In the genomic region with DNA sequence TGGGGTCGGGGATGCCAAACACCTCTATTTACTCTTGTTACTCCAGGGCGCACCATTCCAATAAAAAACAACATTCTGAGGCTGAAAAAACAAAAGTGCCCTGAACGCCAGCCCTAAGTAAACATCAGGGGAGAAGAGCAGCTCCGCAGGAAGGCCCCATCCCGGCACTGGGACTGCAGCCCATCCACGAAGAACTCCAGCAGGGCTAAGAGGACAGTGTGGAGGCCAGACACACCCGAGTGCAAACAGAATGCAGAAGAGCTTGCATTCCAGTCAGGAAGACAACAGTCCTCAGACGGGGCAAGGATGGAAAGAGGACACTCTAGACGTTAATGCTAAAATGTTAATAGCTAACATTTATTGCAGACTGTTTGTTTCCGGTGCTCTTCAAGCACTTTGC, we compare ENCODE assay signal across 11 cellular contexts. TPM values are rescaled to one million over a fixed set of nuclear protein-coding genes. Genes with fewer than 3 reads are reported as not detected.
DNase-seq lines count a peak whose midpoint lies in the region; ATAC-seq and TF ChIP-seq lines count a peak whose summit lies in the region.
"Had no signal": no experiment of that assay in that cellular context is flagged by ENCODE, and none has a peak within 500 bp of the region (broad histone marks: within the 10 kb centered on the region; RNA-seq: fewer than 3 reads in every experiment).

No MANE protein-coding gene starts in this region.

- no peak for TF ChIP-seq POLR2A in esophagus muscularis mucosa (IDR thresholded peaks at IDR 0.05; ENCODE audit: low read depth)

- H3K9me3 ChIP-seq in BLaER1 treated with 17β-estradiol and CSF1 and Interleukin-3, amounts not matched to agents 10 nM and 100 nM (replicated peaks in 1 of 11), result peaks cover 0 to 6% (median 0%) of the 10 kb centered on the region in 11 experiments; a peak in 1 of 22 replicates
- H3K9me3 ChIP-seq in esophagus muscularis mucosa, result no peaks in the 10 kb centered on the region
- H3K9me3 ChIP-seq in BE2C, result no peaks in the 10 kb centered on the region

- H3K27me3 Mint-ChIP-seq in osteocyte (ENCODE audit: unreplicated experiment), result no peaks in the 10 kb centered on the region

- H3K4me3 Mint-ChIP-seq in osteocyte (ENCODE audit: unreplicated experiment), result no peak overlapping the region

- no peaks in the 10 kb centered on the region for H3K36me3 ChIP-seq in BLaER1 treated with 17β-estradiol and CSF1 and Interleukin-3, amounts not matched to agents 10 nM and 100 nM
- H3K36me3 ChIP-seq in esophagus muscularis mucosa (no peaks in the 10 kb centered on the region), BE2C (no peaks in the 10 kb centered on the region)

- WGBS in esophagus muscularis mucosa, result 46% methylated on average over 10 of the region's 10 CpGs

- intact Hi-C loops in esophagus muscularis mucosa (cut with DNase I), result no loop called here

- peaks cover 20 to 88% (median 71%) of the 10 kb centered on the region in 10 experiments for H3K4me1 ChIP-seq in BLaER1 treated with 17β-estradiol and CSF1 and Interleukin-3, amounts not matched to agents 10 nM and 100 nM
- peaks cover 13 to 37% (median 34%) of the 10 kb centered on the region in 4 donors for H3K4me1 ChIP-seq in esophagus muscularis mucosa
- no peaks in the 10 kb centered on the region; the same call in 1 of the 2 replicates for H3K4me1 ChIP-seq in BE2C

- H3K36me3 Mint-ChIP-seq in osteocyte (ENCODE audit: unreplicated experiment), result no peaks in the 10 kb centered on the region

- no peaks in the 10 kb centered on the region for H4K20me1 ChIP-seq in BLaER1 treated with 17β-estradiol and CSF1 and Interleukin-3, amounts not matched to agents 10 nM and 100 nM

- TF ChIP-seq EP300 in esophagus muscularis mucosa (IDR thresholded peaks at IDR 0.05), result no peak

- no peak overlapping the region for H3K9ac ChIP-seq in BLaER1 treated with 17β-estradiol and CSF1 and Interleukin-3, amounts not matched to agents 10 nM and 100 nM

- H3K4me2 ChIP-seq in BLaER1 treated with 17β-estradiol and CSF1 and Interleukin-3, amounts not matched to agents 10 nM and 100 nM, result peak overlapping the region in 9 of 11 experiments; percentile 15 to 92 (median 58); a peak in 15 of 22 replicates

- no peaks in the 10 kb centered on the region for H3K27me3 ChIP-seq in BLaER1 treated with 17β-estradiol and CSF1 and Interleukin-3, amounts not matched to agents 10 nM and 100 nM
- H3K27me3 ChIP-seq in esophagus muscularis mucosa, result no peaks in the 10 kb centered on the region
- H3K27me3 ChIP-seq in BE2C, result no peaks in the 10 kb centered on the region

- peaks cover 67% of the 10 kb centered on the region for H3K4me1 Mint-ChIP-seq in osteocyte (ENCODE audit: unreplicated experiment)

- H3K27ac ChIP-seq in BLaER1 treated with 17β-estradiol and CSF1 and Interleukin-3, amounts not matched to agents 10 nM and 100 nM, result no peak overlapping the region
- H3K27ac ChIP-seq in esophagus muscularis mucosa (replicated peaks in 1 of 4), result peak overlapping the region in 2 of 4 donors; percentile 40 to 61

- no peaks in the 10 kb centered on the region for H3K9me3 Mint-ChIP-seq in osteocyte (ENCODE audit: unreplicated experiment)

- ATAC-seq in GM21447 (IDR thresholded peaks at IDR 0.05; ENCODE audit: unreplicated experiment), result no peak

- DNase-seq in NCI-H69 (lab: John Stamatoyannopoulos, UW) (peak; percentile 65), esophagus muscularis mucosa (ENCODE audit: extremely low spot score) (no peak), osteocyte (ENCODE audit: extremely low spot score, unreplicated experiment) (no peak), NCI-H748 (lab: John Stamatoyannopoulos, UW; ENCODE audit: unreplicated experiment) (no peak), BE2C (no peak)
- no peak for DNase-seq in stimulated activated CD4-positive, alpha-beta T cell treated with anti-CD3 and anti-CD28 coated beads, Interleukin-12 subunit alpha, Interleukin-12 subunit beta, amount 100 ng/mL, for 4 hours
- DNase-seq: NCI-H82 had no signal

- H3K27ac Mint-ChIP-seq in osteocyte (ENCODE audit: unreplicated experiment), result peak overlapping the region; percentile 75

- TF ChIP-seq CTCF in esophagus muscularis mucosa (IDR thresholded peaks at IDR 0.05) (no peak), osteocyte (IDR thresholded peaks at IDR 0.05) (no peak), BE2C (IDR thresholded peaks at IDR 0.05; ENCODE audit: low read depth, low read length) (no peak)

- H3K4me3 ChIP-seq in BLaER1 treated with 17β-estradiol and CSF1 and Interleukin-3, amounts not matched to agents 10 nM and 100 nM, result no peak overlapping the region
- H3K4me3 ChIP-seq in esophagus muscularis mucosa, result peak overlapping the region in 3 of 4 donors; percentile 22 to 44 (median 32)
- no peak overlapping the region for H3K4me3 ChIP-seq in BE2C (ENCODE audit: low read depth, low read length)

RNA-seq across cellular contexts. Expression of a gene that starts 33.0 kb away (rescaled TPM):
- not detected for total RNA-seq in esophagus muscularis mucosa
- total RNA-seq in osteocyte, result not detected in 2 replicates
- not detected for polyA plus RNA-seq in BE2C (2012; ENCODE audit: insufficient read depth, insufficient read length, low read depth)
- total RNA-seq: activated CD8-positive, alpha-beta memory T cell treated with anti-CD3 and anti-CD28 coated beads for 36 hours; lower leg skin had no signal

Comparison
In these comparisons a context has a peak if more than half of its experiments do, and no peak if none do; other contexts are left out.
1. H3K4me3 ChIP-seq: peak in esophagus muscularis mucosa (3 of 4); none in BLaER1 treated with 17β-estradiol and CSF1 and Interleukin-3, amounts not matched to agents 10 nM and 100 nM (0 of 10) and BE2C (single experiment).